In the genomic region with DNA sequence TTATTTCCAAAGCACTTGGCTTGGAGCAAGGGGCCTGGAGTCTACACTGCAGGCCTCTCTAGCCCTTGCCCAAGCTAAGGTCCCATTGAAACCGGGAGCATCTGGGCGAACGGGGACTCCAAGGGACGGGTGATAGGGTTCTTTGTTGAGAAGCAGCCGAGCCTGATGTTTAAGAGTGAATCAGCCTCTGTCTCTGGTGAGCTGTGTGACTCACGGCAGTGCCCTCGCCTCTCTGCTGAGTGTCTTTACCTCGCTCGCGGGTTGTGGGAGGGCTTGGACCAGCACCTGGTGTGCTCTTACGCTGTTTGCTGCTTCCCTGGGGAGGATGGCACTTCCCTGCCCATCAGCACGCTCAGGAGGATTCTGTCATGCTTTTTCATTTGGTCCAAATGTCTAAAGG, we compare ENCODE assay signal across 1 cellular context.
TF ChIP-seq lines count a peak whose summit lies in the region.

No MANE protein-coding gene starts in this region.

TF ChIP-seq in HepG2, 621 proteins besides CTCF, POLR2A, EP300 and RAD21:
- TF ChIP-seq RBM39 (IDR thresholded peaks at IDR 0.05; ENCODE audit: low read depth, low read length, poor library complexity, severe bottlenecking), result no peak
- TF ChIP-seq XRCC5 (optimal IDR thresholded peaks at IDR 0.05; ENCODE audit: low read length), result peak; percentile 65
- TF ChIP-seq NR1H2 (CRISPR knock-in tag; IDR thresholded peaks at IDR 0.05; ENCODE audit: borderline replicate concordance, low read depth), result no peak
- no peak for TF ChIP-seq ZNF296 (CRISPR knock-in tag; conservative IDR thresholded peaks at IDR 0.05)
- peak; percentile 96 for TF ChIP-seq ZNF768 (CRISPR knock-in tag; IDR thresholded peaks at IDR 0.05)
- TF ChIP-seq PRPF4 (IDR thresholded peaks at IDR 0.05; ENCODE audit: low read depth, low read length, poor library complexity, severe bottlenecking), result no peak
- no peak for TF ChIP-seq NFKBIZ (CRISPR knock-in tag; IDR thresholded peaks at IDR 0.05)
- TF ChIP-seq, protein P1, sequence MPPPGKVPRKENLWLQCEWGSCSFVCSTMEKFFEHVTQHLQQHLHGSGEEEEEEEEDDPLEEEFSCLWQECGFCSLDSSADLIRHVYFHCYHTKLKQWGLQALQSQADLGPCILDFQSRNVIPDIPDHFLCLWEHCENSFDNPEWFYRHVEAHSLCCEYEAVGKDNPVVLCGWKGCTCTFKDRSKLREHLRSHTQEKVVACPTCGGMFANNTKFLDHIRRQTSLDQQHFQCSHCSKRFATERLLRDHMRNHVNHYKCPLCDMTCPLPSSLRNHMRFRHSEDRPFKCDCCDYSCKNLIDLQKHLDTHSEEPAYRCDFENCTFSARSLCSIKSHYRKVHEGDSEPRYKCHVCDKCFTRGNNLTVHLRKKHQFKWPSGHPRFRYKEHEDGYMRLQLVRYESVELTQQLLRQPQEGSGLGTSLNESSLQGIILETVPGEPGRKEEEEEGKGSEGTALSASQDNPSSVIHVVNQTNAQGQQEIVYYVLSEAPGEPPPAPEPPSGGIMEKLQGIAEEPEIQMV (CRISPR knock-in tag; IDR thresholded peaks at IDR 0.05; ENCODE audit: low read depth), result no peak
- TF ChIP-seq, protein P2, sequence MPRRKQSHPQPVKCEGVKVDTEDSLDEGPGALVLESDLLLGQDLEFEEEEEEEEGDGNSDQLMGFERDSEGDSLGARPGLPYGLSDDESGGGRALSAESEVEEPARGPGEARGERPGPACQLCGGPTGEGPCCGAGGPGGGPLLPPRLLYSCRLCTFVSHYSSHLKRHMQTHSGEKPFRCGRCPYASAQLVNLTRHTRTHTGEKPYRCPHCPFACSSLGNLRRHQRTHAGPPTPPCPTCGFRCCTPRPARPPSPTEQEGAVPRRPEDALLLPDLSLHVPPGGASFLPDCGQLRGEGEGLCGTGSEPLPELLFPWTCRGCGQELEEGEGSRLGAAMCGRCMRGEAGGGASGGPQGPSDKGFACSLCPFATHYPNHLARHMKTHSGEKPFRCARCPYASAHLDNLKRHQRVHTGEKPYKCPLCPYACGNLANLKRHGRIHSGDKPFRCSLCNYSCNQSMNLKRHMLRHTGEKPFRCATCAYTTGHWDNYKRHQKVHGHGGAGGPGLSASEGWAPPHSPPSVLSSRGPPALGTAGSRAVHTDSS (CRISPR knock-in tag; conservative IDR thresholded peaks at IDR 0.05), result no peak
- TF ChIP-seq ZFP62 (CRISPR knock-in tag; IDR thresholded peaks at IDR 0.05), result no peak
- TF ChIP-seq ZNF235 (CRISPR knock-in tag; IDR thresholded peaks at IDR 0.05; ENCODE audit: borderline replicate concordance), result no peak
- TF ChIP-seq, protein P3, sequence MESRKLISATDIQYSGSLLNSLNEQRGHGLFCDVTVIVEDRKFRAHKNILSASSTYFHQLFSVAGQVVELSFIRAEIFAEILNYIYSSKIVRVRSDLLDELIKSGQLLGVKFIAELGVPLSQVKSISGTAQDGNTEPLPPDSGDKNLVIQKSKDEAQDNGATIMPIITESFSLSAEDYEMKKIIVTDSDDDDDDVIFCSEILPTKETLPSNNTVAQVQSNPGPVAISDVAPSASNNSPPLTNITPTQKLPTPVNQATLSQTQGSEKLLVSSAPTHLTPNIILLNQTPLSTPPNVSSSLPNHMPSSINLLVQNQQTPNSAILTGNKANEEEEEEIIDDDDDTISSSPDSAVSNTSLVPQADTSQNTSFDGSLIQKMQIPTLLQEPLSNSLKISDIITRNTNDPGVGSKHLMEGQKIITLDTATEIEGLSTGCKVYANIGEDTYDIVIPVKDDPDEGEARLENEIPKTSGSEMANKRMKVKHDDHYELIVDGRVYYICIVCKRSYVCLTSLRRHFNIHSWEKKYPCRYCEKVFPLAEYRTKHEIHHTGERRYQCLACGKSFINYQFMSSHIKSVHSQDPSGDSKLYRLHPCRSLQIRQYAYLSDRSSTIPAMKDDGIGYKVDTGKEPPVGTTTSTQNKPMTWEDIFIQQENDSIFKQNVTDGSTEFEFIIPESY (CRISPR knock-in tag; IDR thresholded peaks at IDR 0.05), result peak; percentile 99
- TF ChIP-seq ZZZ3 (CRISPR knock-in tag; IDR thresholded peaks at IDR 0.05; ENCODE audit: borderline replicate concordance), result no peak
- peak; percentile 83 for TF ChIP-seq ZBTB38 (CRISPR knock-in tag; IDR thresholded peaks at IDR 0.05)
- TF ChIP-seq SMAD1 (CRISPR knock-in tag; IDR thresholded peaks at IDR 0.05; ENCODE audit: borderline replicate concordance, low read depth), result no peak
- TF ChIP-seq KLF12 (CRISPR knock-in tag; IDR thresholded peaks at IDR 0.05; ENCODE audit: borderline replicate concordance), result no peak
- TF ChIP-seq FOXM1 (CRISPR knock-in tag; IDR thresholded peaks at IDR 0.05), result no peak
- TF ChIP-seq, protein P4, sequence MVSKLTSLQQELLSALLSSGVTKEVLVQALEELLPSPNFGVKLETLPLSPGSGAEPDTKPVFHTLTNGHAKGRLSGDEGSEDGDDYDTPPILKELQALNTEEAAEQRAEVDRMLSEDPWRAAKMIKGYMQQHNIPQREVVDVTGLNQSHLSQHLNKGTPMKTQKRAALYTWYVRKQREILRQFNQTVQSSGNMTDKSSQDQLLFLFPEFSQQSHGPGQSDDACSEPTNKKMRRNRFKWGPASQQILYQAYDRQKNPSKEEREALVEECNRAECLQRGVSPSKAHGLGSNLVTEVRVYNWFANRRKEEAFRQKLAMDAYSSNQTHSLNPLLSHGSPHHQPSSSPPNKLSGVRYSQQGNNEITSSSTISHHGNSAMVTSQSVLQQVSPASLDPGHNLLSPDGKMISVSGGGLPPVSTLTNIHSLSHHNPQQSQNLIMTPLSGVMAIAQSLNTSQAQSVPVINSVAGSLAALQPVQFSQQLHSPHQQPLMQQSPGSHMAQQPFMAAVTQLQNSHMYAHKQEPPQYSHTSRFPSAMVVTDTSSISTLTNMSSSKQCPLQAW (CRISPR knock-in tag; IDR thresholded peaks at IDR 0.05), result 0 out of 2 replicates have a peak, but pooled peaks have one; percentile 6
- TF ChIP-seq, protein P5, sequence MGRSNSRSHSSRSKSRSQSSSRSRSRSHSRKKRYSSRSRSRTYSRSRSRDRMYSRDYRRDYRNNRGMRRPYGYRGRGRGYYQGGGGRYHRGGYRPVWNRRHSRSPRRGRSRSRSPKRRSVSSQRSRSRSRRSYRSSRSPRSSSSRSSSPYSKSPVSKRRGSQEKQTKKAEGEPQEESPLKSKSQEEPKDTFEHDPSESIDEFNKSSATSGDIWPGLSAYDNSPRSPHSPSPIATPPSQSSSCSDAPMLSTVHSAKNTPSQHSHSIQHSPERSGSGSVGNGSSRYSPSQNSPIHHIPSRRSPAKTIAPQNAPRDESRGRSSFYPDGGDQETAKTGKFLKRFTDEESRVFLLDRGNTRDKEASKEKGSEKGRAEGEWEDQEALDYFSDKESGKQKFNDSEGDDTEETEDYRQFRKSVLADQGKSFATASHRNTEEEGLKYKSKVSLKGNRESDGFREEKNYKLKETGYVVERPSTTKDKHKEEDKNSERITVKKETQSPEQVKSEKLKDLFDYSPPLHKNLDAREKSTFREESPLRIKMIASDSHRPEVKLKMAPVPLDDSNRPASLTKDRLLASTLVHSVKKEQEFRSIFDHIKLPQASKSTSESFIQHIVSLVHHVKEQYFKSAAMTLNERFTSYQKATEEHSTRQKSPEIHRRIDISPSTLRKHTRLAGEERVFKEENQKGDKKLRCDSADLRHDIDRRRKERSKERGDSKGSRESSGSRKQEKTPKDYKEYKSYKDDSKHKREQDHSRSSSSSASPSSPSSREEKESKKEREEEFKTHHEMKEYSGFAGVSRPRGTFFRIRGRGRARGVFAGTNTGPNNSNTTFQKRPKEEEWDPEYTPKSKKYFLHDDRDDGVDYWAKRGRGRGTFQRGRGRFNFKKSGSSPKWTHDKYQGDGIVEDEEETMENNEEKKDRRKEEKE (IDR thresholded peaks at IDR 0.05), result no peak
- TF ChIP-seq ZNF572 (CRISPR knock-in tag; IDR thresholded peaks at IDR 0.05), result no peak
- TF ChIP-seq, protein P6, sequence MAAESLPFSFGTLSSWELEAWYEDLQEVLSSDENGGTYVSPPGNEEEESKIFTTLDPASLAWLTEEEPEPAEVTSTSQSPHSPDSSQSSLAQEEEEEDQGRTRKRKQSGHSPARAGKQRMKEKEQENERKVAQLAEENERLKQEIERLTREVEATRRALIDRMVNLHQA (CRISPR knock-in tag; IDR thresholded peaks at IDR 0.05), result no peak
- TF ChIP-seq SNAI1 (CRISPR knock-in tag; IDR thresholded peaks at IDR 0.05; ENCODE audit: borderline replicate concordance), result no peak
- TF ChIP-seq ZBTB7B (CRISPR knock-in tag; IDR thresholded peaks at IDR 0.05), result no peak
- no peak for TF ChIP-seq NFE2 (CRISPR knock-in tag; IDR thresholded peaks at IDR 0.05)
- TF ChIP-seq IKZF4 (CRISPR knock-in tag; IDR thresholded peaks at IDR 0.05; ENCODE audit: borderline replicate concordance, low read depth, not compliant biosample characterization), result no peak
TF ChIP-seq in HepG2: peak in this region for 5.
